In the genomic region with DNA sequence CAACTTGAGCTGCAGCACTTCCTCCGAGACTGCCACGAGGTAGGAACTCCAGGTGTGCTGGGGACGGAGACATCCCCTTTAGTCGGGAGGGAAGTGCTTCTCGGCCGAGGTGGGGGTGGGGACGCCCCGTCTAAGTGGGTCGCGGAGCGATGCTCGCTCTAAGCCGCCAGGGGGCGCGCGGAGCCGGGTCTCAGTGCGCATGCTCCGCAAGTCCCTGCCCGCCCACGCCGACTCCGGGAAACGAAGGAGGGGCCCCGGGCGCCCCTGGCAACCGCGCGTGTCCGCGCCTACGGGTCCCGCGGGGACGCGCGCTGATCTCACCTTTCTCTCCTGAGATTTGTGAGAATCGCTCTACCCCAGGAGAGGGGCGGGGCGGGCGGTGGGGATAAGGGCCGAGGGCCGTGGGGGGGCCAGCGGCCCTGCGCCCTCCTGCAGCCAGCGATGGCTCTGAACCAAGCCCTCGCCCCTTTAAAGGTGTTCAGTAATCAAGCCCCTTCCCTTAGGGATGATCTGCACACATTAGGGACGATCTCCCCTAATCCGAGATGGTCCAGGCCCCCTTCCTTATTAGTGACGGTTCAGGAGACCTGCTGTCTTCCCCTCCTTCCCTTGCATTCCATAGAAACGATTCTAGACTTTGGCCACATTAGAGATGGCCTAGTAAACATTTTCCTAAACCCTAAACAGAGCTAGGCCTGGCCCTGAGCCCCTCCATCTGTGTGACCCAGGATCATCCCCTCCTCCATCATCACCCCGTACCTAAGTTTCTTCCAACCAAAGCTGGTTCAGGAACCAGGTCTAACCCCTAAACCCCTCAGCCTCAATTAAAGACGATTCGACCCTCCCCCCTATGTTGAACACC, we compare ENCODE assay signal across 8 cellular contexts. TPM values are rescaled to one million over a fixed set of nuclear protein-coding genes. Genes with fewer than 3 reads are reported as not detected.
DNase-seq lines count a peak whose midpoint lies in the region; ATAC-seq and TF ChIP-seq lines count a peak whose summit lies in the region.

No MANE protein-coding gene starts in this region.

- DNase-seq in AG09319 (ENCODE audit: extremely low read depth, low read depth) = peak; percentile 40
- peak; percentile 85 to 96 (median 91) for DNase-seq in NCI-H1417 (lab: John Stamatoyannopoulos, UW)
- peak; percentile 81 for DNase-seq in T follicular helper cell (ENCODE audit: low read depth)
- peak; percentile 88 for DNase-seq in adipocyte (ENCODE audit: low read depth)
- DNase-seq in heart right ventricle = peak; percentile 81 to 86
- DNase-seq in pons (ENCODE audit: low spot score) = peak; percentile 72
- peak; percentile 76 to 88 for DNase-seq in tibial artery

- peak overlapping the region; percentile 65 for H3K9ac ChIP-seq in adipocyte (ENCODE audit: low read length)

- peak; percentile 84 for TF ChIP-seq CTCF in AG09319 (IDR thresholded peaks at IDR 0.05; ENCODE audit: low read depth, low read length)
- peak; percentile 94 to 98 (median 96) for TF ChIP-seq CTCF in heart right ventricle (IDR thresholded peaks at IDR 0.05)
- TF ChIP-seq CTCF in tibial artery (IDR thresholded peaks at IDR 0.05) = peak; percentile 97 to 98

- intact Hi-C loops in heart right ventricle (cut with DNase I) (loop anchor here in 9 of 10 donors (1.0 to 10.0 kb wide), 11 partner anchors 63 to 225 kb away; partner anchors contain the start of genes BLVRB (in 2 of the 9) and SPTBN4 (in 1 of the 9)), tibial artery (cut with DNase I; ENCODE audit: low total_unique reads) (loop anchor here (10.0 kb wide), 1 partner anchor 105 kb away; no protein-coding TSS in a partner anchor)

- H3K4me3 ChIP-seq in adipocyte (ENCODE audit: low read length) = peak overlapping the region; percentile 74
- H3K4me3 ChIP-seq in heart right ventricle = peak overlapping the region in 9 of 10 donors; percentile 44 to 65 (median 59)
- H3K4me3 ChIP-seq in tibial artery = peak overlapping the region; percentile 49 to 52

- H3K36me3 ChIP-seq in adipocyte (ENCODE audit: control insufficient read depth, insufficient read depth, low read length, severe bottlenecking) (no peaks in the 10 kb centered on the region), heart right ventricle (no peaks in the 10 kb centered on the region), tibial artery (no peaks in the 10 kb centered on the region)

- peak; percentile 24 for ATAC-seq in GM19468 (IDR thresholded peaks at IDR 0.05; ENCODE audit: extremely low read depth, unreplicated experiment)
- ATAC-seq in heart right ventricle = peak; percentile 86 to 96 (median 90)

- peak overlapping the region in 2 of 10 donors; percentile 55 to 72 for H3K27ac ChIP-seq in heart right ventricle
- peak overlapping the region in 1 of 2 donors; percentile 23 for H3K27ac ChIP-seq in tibial artery

- H3K27me3 ChIP-seq in adipocyte (replicated peaks; ENCODE audit: control insufficient read depth, insufficient read depth, low read length) (peaks cover 32% of the 10 kb centered on the region), heart right ventricle (peaks cover 0 to 17% (median 0%) of the 10 kb centered on the region in 7 donors), tibial artery (peaks cover 0 to 5% of the 10 kb centered on the region in 2 donors)

- H3K9me3 ChIP-seq in adipocyte (ENCODE audit: control insufficient read depth, low read length) (peaks cover 4% of the 10 kb centered on the region), heart right ventricle (peaks cover 0 to 5% (median 0%) of the 10 kb centered on the region in 11 donors), tibial artery (no peaks in the 10 kb centered on the region)

- WGBS in heart right ventricle, 2 donors = 2% methylated on average over 54 of the region's 54 CpGs

- H3K4me1 ChIP-seq in adipocyte (ENCODE audit: control insufficient read depth, insufficient read depth, low read length) (no peaks in the 10 kb centered on the region), heart right ventricle (peaks cover 0 to 14% (median 9%) of the 10 kb centered on the region in 9 donors), tibial artery (peaks cover 0 to 21% (median 15%) of the 10 kb centered on the region in 4 donors)

RNA-seq across cellular contexts. Expression of gene SHKBP1, which starts 47.3 kb away (rescaled TPM):
- total RNA-seq in heart right ventricle = 10 to 100 TPM; 12.0 to 31.5 (median 15.9) TPM
- polyA plus RNA-seq in heart right ventricle = 10 to 100 TPM; 42.8 to 43.1 TPM

Comparison
In these comparisons a context has a peak if more than half of its experiments do, and no peak if none do; other contexts are left out.
1. DNase-seq: peak in every context shown above with its lines; median percentile 91 in NCI-H1417; 88 in adipocyte; 84 in heart right ventricle; 82 in tibial artery; 81 in T follicular helper cell; 72 in pons; 40 in AG09319.